ENCODE assay signal across 16 cellular contexts in genomic region chr11:115926601-115927000, GRCh38.
DNase-seq lines count a peak whose midpoint lies in the region; ATAC-seq, FAIRE-seq and TF ChIP-seq lines count a peak whose summit lies in the region.
"Had no signal": no experiment of that assay in that cellular context is flagged by ENCODE, and none has a peak within 500 bp of the region (broad histone marks: within the 10 kb centered on the region; RNA-seq: fewer than 3 reads in every experiment).

No MANE protein-coding gene starts in this region.

- H2BK120ac ChIP-seq in IMR-90 (ENCODE audit: low read depth, low read length): no peak overlapping the region

- RAD21 ChIA-PET in GM12878 (lab: Charles Lee; ENCODE audit: unreplicated experiment): interaction anchor here (0.7 to 10.9 kb wide), 11 partner anchors 7 to 592 kb away, joined by 3 to 222 read pairs (median 12); no protein-coding TSS in a partner anchor

- no peaks in the 10 kb centered on the region for H3K79me1 ChIP-seq in IMR-90 (ENCODE audit: low read depth in 1 of 2, low read length in 2 of 2)

- BruUV-seq in IMR-90 (replicated peaks; lab: Mats Ljungman, UMichigan) (no TSS peak), GM12878 (replicated peaks; lab: Mats Ljungman, UMichigan) (TSS peak; percentile 90)

- no peak overlapping the region for H2BK5ac ChIP-seq in IMR-90 (ENCODE audit: low read depth, low read length, poor library complexity, severe bottlenecking)

- H3K9me1 ChIP-seq in IMR-90 (ENCODE audit: insufficient read depth, low read length): no peaks in the 10 kb centered on the region

- H3K9me3 Mint-ChIP-seq in activated naive CD8-positive, alpha-beta T cell treated with anti-CD3 and anti-CD28 coated beads for 36 hours: peaks cover 6% of the 10 kb centered on the region
- H3K9me3 Mint-ChIP-seq in activated naive CD8-positive, alpha-beta T cell treated with anti-CD3 and anti-CD28 coated beads, Interleukin-2, amount 50 U/mL, for 24 hours: peaks cover 11% of the 10 kb centered on the region
- H3K9me3 Mint-ChIP-seq in stimulated activated memory B cell treated with anti-CD40 and anti-IgM and Interleukin-4, amounts not matched to agents 10 μg/mL and 1 μg/mL and 100 μg/mL, for 72 hours: peaks cover 4% of the 10 kb centered on the region

- H2BK15ac ChIP-seq in IMR-90 (ENCODE audit: low read depth, low read length): no peak overlapping the region

- no peak overlapping the region for H3K56ac ChIP-seq in IMR-90 (ENCODE audit: extremely low read depth, insufficient read depth, low read length)

- H3K4me2 ChIP-seq in IMR-90 (ENCODE audit: low read depth, low read length): no peak overlapping the region
- H3K4me2 ChIP-seq in GM12878 (ENCODE audit: control insufficient read depth, insufficient read depth): peak overlapping the region; percentile 9
- H3K4me2 ChIP-seq: BLaER1 had no signal

- no peak overlapping the region for H3K14ac ChIP-seq in IMR-90 (replicated peaks; ENCODE audit: low read depth, low read length)

- H3K4me1 ChIP-seq in IMR-90 (ENCODE audit: control insufficient read depth, insufficient read depth, low read length) (no peaks in the 10 kb centered on the region; the same call in 1 of the 2 replicates), GM12878 (ENCODE audit: control insufficient read depth, insufficient read depth, low read length) (peaks cover 97% of the 10 kb centered on the region)
- H3K4me1 ChIP-seq: HAP-1 had no signal

- WGBS in IMR-90 (ENCODE audit: extremely low coverage in 2 of 2, insufficient read length in 1 of 2), 2 experiments: 100% methylated on average over 3 of the region's 4 CpGs; no CpG with 5 or more reads in 1 of the 2 experiments
- WGBS in GM12878 (ENCODE audit: insufficient coverage, insufficient replicate concordance, low lambda C conversion rate, missing lambda C conversion rate): 82% methylated on average over 4 of the region's 4 CpGs

- no peak overlapping the region for H4K8ac ChIP-seq in IMR-90 (ENCODE audit: low read depth in 2 of 2, low read length in 2 of 2)

- no peak overlapping the region for H3K23ac ChIP-seq in IMR-90 (ENCODE audit: low read depth, low read length)

- DNase-seq in activated naive CD8-positive, alpha-beta T cell treated with anti-CD3 and anti-CD28 coated beads for 36 hours: no peak
- DNase-seq in activated naive CD8-positive, alpha-beta T cell treated with anti-CD3 and anti-CD28 coated beads, Interleukin-2, amount 50 U/mL, for 24 hours: no peak
- DNase-seq in IMR-90 (peak; percentile 22), GM12878 (ENCODE audit: low read depth, low spot score) (no peak), Kasumi-1 (lab: John Stamatoyannopoulos, UW) (no peak)
- DNase-seq in central memory CD4-positive, alpha-beta T cell: no peak
- DNase-seq: Caco-2; CD8-positive, alpha-beta memory T cell; DND-41; GF-D8; GOT3 had no signal

- intact Hi-C loops in IMR-90 (cut with micrococcal nuclease) (no loop called here), GM12878 (cut with micrococcal nuclease; ENCODE audit: unreplicated experiment) (loop anchor here (5.0 to 10.0 kb wide), 3 partner anchors 351 to 1888 kb away; partner anchors contain the start of gene CADM1)

- H3K9me3 ChIP-seq in IMR-90 (ENCODE audit: control insufficient read depth, insufficient read depth, low read length) (no peaks in the 10 kb centered on the region), GM12878 (replicated peaks; ENCODE audit: control insufficient read depth, insufficient read depth, low read length) (no peaks in the 10 kb centered on the region)
- H3K9me3 ChIP-seq: BLaER1, Caco-2, HAP-1 had no signal

- TF ChIP-seq POLR2A in IMR-90 (IDR thresholded peaks at IDR 0.05; ENCODE audit: low read depth, low read length) (no peak), GM12878 (IDR thresholded peaks at IDR 0.05; ENCODE audit: low read depth, low read length) (no peak)

- H3K18ac ChIP-seq in IMR-90 (ENCODE audit: low read depth, low read length): no peak overlapping the region

- H3K36me3 ChIP-seq in IMR-90 (ENCODE audit: control insufficient read depth, insufficient read depth, low read length) (no peaks in the 10 kb centered on the region), GM12878 (ENCODE audit: control insufficient read depth in 2 of 2, insufficient read depth in 2 of 2, low read length in 1 of 2) (no peaks in the 10 kb centered on the region)
- H3K36me3 ChIP-seq: BLaER1, HAP-1 had no signal

- FAIRE-seq in GM12878 (lab: Jason Lieb, UNC): no peak

- in situ Hi-C loops in IMR-90 (cut with MboI; ENCODE audit: low sequenced_read_pairs): no loop called here
- in situ Hi-C loops in GM12878 (cut with MboI): loop anchor here (5.0 kb wide), 2 partner anchors 71 to 151 kb away; no protein-coding TSS in a partner anchor

- H3K27ac Mint-ChIP-seq in activated naive CD8-positive, alpha-beta T cell treated with anti-CD3 and anti-CD28 coated beads for 36 hours: peak overlapping the region; percentile 39
- H3K27ac Mint-ChIP-seq in activated naive CD8-positive, alpha-beta T cell treated with anti-CD3 and anti-CD28 coated beads, Interleukin-2, amount 50 U/mL, for 24 hours: no peak overlapping the region
- peak overlapping the region; percentile 34 for H3K27ac Mint-ChIP-seq in stimulated activated memory B cell treated with anti-CD40 and anti-IgM and Interleukin-4, amounts not matched to agents 10 μg/mL and 1 μg/mL and 100 μg/mL, for 72 hours
- H3K27ac Mint-ChIP-seq: CD8-positive, alpha-beta memory T cell had no signal

- no peak overlapping the region for H4K5ac ChIP-seq in IMR-90 (ENCODE audit: low read depth, low read length)

- no peak overlapping the region for H3K4ac ChIP-seq in IMR-90 (ENCODE audit: low read depth, low read length)

- POLR2A ChIA-PET in IMR-90 (lab: Charles Lee; ENCODE audit: unreplicated experiment): no interaction called here
- POLR2A ChIA-PET in GM12878 (lab: Charles Lee): interaction anchor here (0.6 to 13.8 kb wide), 10 partner anchors 7 to 1040 kb away, joined by 3 to 122 read pairs (median 6); no protein-coding TSS in a partner anchor

- H2BK20ac ChIP-seq in IMR-90 (ENCODE audit: low read depth, low read length): no peak overlapping the region

- H3K4me3 Mint-ChIP-seq in activated naive CD8-positive, alpha-beta T cell treated with anti-CD3 and anti-CD28 coated beads for 36 hours: no peak overlapping the region
- no peak overlapping the region for H3K4me3 Mint-ChIP-seq in activated naive CD8-positive, alpha-beta T cell treated with anti-CD3 and anti-CD28 coated beads, Interleukin-2, amount 50 U/mL, for 24 hours
- no peak overlapping the region for H3K4me3 Mint-ChIP-seq in stimulated activated memory B cell treated with anti-CD40 and anti-IgM and Interleukin-4, amounts not matched to agents 10 μg/mL and 1 μg/mL and 100 μg/mL, for 72 hours
- H3K4me3 Mint-ChIP-seq: CD8-positive, alpha-beta memory T cell had no signal

- no peaks in the 10 kb centered on the region for H4K20me1 ChIP-seq in IMR-90 (ENCODE audit: insufficient read depth, low read length)
- H4K20me1 ChIP-seq in GM12878 (ENCODE audit: control insufficient read depth, insufficient read depth): no peaks in the 10 kb centered on the region
- H4K20me1 ChIP-seq: BLaER1 had no signal

- peaks cover 14% of the 10 kb centered on the region for H3K4me1 Mint-ChIP-seq in activated naive CD8-positive, alpha-beta T cell treated with anti-CD3 and anti-CD28 coated beads for 36 hours
- peaks cover 15% of the 10 kb centered on the region for H3K4me1 Mint-ChIP-seq in activated naive CD8-positive, alpha-beta T cell treated with anti-CD3 and anti-CD28 coated beads, Interleukin-2, amount 50 U/mL, for 24 hours
- H3K4me1 Mint-ChIP-seq in stimulated activated memory B cell treated with anti-CD40 and anti-IgM and Interleukin-4, amounts not matched to agents 10 μg/mL and 1 μg/mL and 100 μg/mL, for 72 hours: peaks cover 73% of the 10 kb centered on the region
- H3K4me1 Mint-ChIP-seq: CD8-positive, alpha-beta memory T cell had no signal

- dilution Hi-C loops in IMR-90 (cut with HindIII; ENCODE audit: low sequenced_read_pairs, unreplicated experiment): no loop called here

- H4K91ac ChIP-seq in IMR-90 (ENCODE audit: insufficient read depth, low read depth, low read length): no peak overlapping the region

- H2AFZ ChIP-seq in IMR-90 (replicated peaks; ENCODE audit: low read length, poor library complexity): no peak overlapping the region
- no peak overlapping the region for H2AFZ ChIP-seq in GM12878 (ENCODE audit: control insufficient read depth, low read depth, low read length)

- TF ChIP-seq EP300 in GM12878 (IDR thresholded peaks at IDR 0.05; ENCODE audit: borderline replicate concordance in 1 of 2, control insufficient read depth in 1 of 2, low read depth in 2 of 2, low read length in 2 of 2): no peak

- SMC1A ChIA-PET in GM12878 (lab: Charles Lee; ENCODE audit: uncharacterized antibody, unreplicated experiment): interaction anchor here (0.8 to 17.2 kb wide), 13 partner anchors 11 to 592 kb away, joined by 3 to 325 read pairs (median 4); no protein-coding TSS in a partner anchor

- ATAC-seq in activated naive CD8-positive, alpha-beta T cell treated with anti-CD3 and anti-CD28 coated beads, Interleukin-2, amount 50 U/mL, for 24 hours: no peak
- ATAC-seq in IMR-90 (ENCODE audit: low read depth) (no peak), GM12878 (no peak), GM21367 (IDR thresholded peaks at IDR 0.05; ENCODE audit: unreplicated experiment) (no peak)
- ATAC-seq in stimulated activated memory B cell treated with anti-CD40 and anti-IgM and Interleukin-4, amounts not matched to agents 10 μg/mL and 1 μg/mL and 100 μg/mL, for 72 hours: no peak

- no peak overlapping the region for H3K4me3 ChIP-seq in IMR-90 (ENCODE audit: insufficient read depth, low read depth, low read length)
- no peak overlapping the region for H3K4me3 ChIP-seq in GM12878
- H3K4me3 ChIP-seq: BLaER1, HAP-1 had no signal

- no peaks in the 10 kb centered on the region for H3K27me3 Mint-ChIP-seq in activated naive CD8-positive, alpha-beta T cell treated with anti-CD3 and anti-CD28 coated beads for 36 hours
- H3K27me3 Mint-ChIP-seq in activated naive CD8-positive, alpha-beta T cell treated with anti-CD3 and anti-CD28 coated beads, Interleukin-2, amount 50 U/mL, for 24 hours: peaks cover 23% of the 10 kb centered on the region
- H3K27me3 Mint-ChIP-seq in stimulated activated memory B cell treated with anti-CD40 and anti-IgM and Interleukin-4, amounts not matched to agents 10 μg/mL and 1 μg/mL and 100 μg/mL, for 72 hours: no peaks in the 10 kb centered on the region

- H2AK5ac ChIP-seq in IMR-90 (ENCODE audit: low read depth, low read length): no peak overlapping the region

- CTCF ChIA-PET in IMR-90 (lab: Yijun Ruan, JAX) (no interaction called here), GM12878 (lab: Yijun Ruan, JAX) (interaction anchor here (0.6 to 7.1 kb wide), 9 partner anchors 8 to 149 kb away, joined by 3 to 65 read pairs (median 5); no protein-coding TSS in a partner anchor)

- H3K27ac ChIP-seq in IMR-90 (ENCODE audit: insufficient read depth, low read length): no peak overlapping the region
- peak overlapping the region; percentile 95 for H3K27ac ChIP-seq in GM12878 (ENCODE audit: control insufficient read depth, insufficient read depth)
- H3K27ac ChIP-seq: 22Rv1, BLaER1 had no signal

- peaks cover 3% of the 10 kb centered on the region for H3K36me3 Mint-ChIP-seq in activated naive CD8-positive, alpha-beta T cell treated with anti-CD3 and anti-CD28 coated beads for 36 hours
- H3K36me3 Mint-ChIP-seq in activated naive CD8-positive, alpha-beta T cell treated with anti-CD3 and anti-CD28 coated beads, Interleukin-2, amount 50 U/mL, for 24 hours (ENCODE audit: low read depth): no peaks in the 10 kb centered on the region
- H3K36me3 Mint-ChIP-seq in stimulated activated memory B cell treated with anti-CD40 and anti-IgM and Interleukin-4, amounts not matched to agents 10 μg/mL and 1 μg/mL and 100 μg/mL, for 72 hours: no peaks in the 10 kb centered on the region
- H3K36me3 Mint-ChIP-seq: CD8-positive, alpha-beta memory T cell had no signal

- H3K27me3 ChIP-seq in IMR-90 (ENCODE audit: control insufficient read depth, insufficient read depth, low read length) (peaks cover 4% of the 10 kb centered on the region; the same call in 1 of the 2 replicates), GM12878 (replicated peaks in 1 of 2; ENCODE audit: control insufficient read depth in 2 of 2, insufficient read depth in 2 of 2, low read length in 1 of 2) (no peaks in the 10 kb centered on the region)
- H3K27me3 ChIP-seq: BLaER1 had no signal

- no peak for TF ChIP-seq RAD21 in IMR-90 (IDR thresholded peaks at IDR 0.05; ENCODE audit: low read length)
- TF ChIP-seq RAD21 in GM12878 (IDR thresholded peaks at IDR 0.05; ENCODE audit: insufficient read depth, low read depth, low read length): no peak

- no peak overlapping the region for H3K9ac ChIP-seq in IMR-90 (ENCODE audit: low read depth, low read length)
- H3K9ac ChIP-seq in GM12878 (ENCODE audit: control insufficient read depth, insufficient read depth, low read length): peak overlapping the region; percentile 8; the same call in 1 of the 2 replicates
- H3K9ac ChIP-seq: BLaER1 had no signal

- no peaks in the 10 kb centered on the region; the same call in 1 of the 2 replicates for H3K79me2 ChIP-seq in GM12878 (ENCODE audit: control insufficient read depth, insufficient read depth, low read length)

- H2AK9ac ChIP-seq in IMR-90 (replicated peaks; ENCODE audit: low read depth, low read length, poor library complexity): no peak overlapping the region

- TF ChIP-seq CTCF in IMR-90 (conservative IDR thresholded peaks at IDR 0.05; ENCODE audit: low read depth, low read length) (no peak), GM12878 (IDR thresholded peaks at IDR 0.05 in 2 of 3, conservative IDR thresholded peaks at IDR 0.05 in 1 of 3; ENCODE audit: control insufficient read depth in 2 of 3, extremely low read depth in 1 of 3, insufficient read depth in 1 of 3, low read depth in 3 of 3, low read length in 3 of 3) (no peak)
